Comparison of ENCODE assay signal across 11 cellular contexts in the genomic region with DNA sequence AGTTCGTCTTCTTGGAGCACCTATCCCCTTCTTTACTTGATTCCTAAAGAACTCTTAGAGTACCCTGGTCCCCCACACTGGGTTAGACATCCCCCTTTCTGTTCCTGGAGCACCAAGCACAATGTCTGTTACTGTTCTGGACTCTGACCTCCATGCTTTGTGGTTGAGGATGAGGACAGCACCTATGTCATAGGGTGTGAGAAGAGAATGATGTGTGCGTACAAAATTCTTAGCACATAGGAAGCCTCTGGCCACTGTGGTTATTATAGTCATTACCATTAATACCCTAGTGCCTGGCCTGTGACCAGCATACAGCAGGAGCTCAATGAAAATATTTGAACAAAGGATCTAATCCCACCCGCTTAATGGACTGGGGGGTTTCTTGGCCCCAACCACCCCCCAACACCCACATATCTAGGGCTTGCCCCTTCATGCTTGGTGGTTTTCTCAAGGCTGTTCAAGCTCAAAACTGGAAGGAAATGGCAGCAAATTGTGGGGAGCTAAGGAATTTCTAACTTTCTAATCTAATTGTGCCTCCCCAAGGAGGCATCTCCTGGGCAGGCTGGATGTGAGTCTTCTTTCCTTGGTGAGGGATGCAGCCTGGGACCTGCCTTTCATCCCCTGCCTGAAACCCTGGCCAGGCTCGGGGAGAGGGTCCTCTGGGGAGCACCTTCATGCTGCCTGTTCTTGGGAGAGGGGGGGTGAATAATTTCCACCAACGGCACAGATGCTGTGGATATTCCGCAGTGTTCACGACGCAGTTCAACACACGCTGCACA. TPM values are rescaled to one million over a fixed set of nuclear protein-coding genes. Genes with fewer than 3 reads are reported as not detected.
DNase-seq lines count a peak whose midpoint lies in the region; ATAC-seq, FAIRE-seq and TF ChIP-seq lines count a peak whose summit lies in the region.
"Had no signal": no experiment of that assay in that cellular context is flagged by ENCODE, and none has a peak within 500 bp of the region (broad histone marks: within the 10 kb centered on the region; RNA-seq: fewer than 3 reads in every experiment).

No MANE protein-coding gene starts in this region.

- H3K27me3 Mint-ChIP-seq in stimulated activated naive CD8-positive, alpha-beta T cell treated with anti-CD3 and anti-CD28 coated beads, Interleukin-15, Interleukin-2, amounts not matched to agents 100 ng/mL and 50 ng/mL, for 24 hours: peaks cover 11% of the 10 kb centered on the region
- H3K27me3 Mint-ChIP-seq in naive thymus-derived CD4-positive, alpha-beta T cell: peaks cover 0 to 53% (median 0%) of the 10 kb centered on the region in 5 donors

- H3K27ac Mint-ChIP-seq in stimulated activated naive CD8-positive, alpha-beta T cell treated with anti-CD3 and anti-CD28 coated beads, Interleukin-15, Interleukin-2, amounts not matched to agents 100 ng/mL and 50 ng/mL, for 24 hours: no peak overlapping the region
- peak overlapping the region; percentile 78 to 97 (median 94) for H3K27ac Mint-ChIP-seq in naive thymus-derived CD4-positive, alpha-beta T cell

- intact Hi-C loops in GM12878 (cut with micrococcal nuclease; ENCODE audit: unreplicated experiment): no loop called here
- intact Hi-C loops in naive thymus-derived CD4-positive, alpha-beta T cell (cut with micrococcal nuclease): loop anchor here (10.0 kb wide), 2 partner anchors 348 to 638 kb away; a partner anchor contains a TSS

- TF ChIP-seq POLR2A in GM12878 (IDR thresholded peaks at IDR 0.05; ENCODE audit: low read depth, low read length): no peak

- H4K20me1 ChIP-seq in GM12878 (ENCODE audit: control insufficient read depth, insufficient read depth): no peaks in the 10 kb centered on the region

- SMC1A ChIA-PET in GM12878 (lab: Charles Lee; ENCODE audit: uncharacterized antibody, unreplicated experiment): interaction anchor here (0.5 to 3.6 kb wide), 7 partner anchors 13 to 1209 kb away, joined by 3 to 38 read pairs (median 3); no protein-coding TSS in a partner anchor

- peaks cover 10% of the 10 kb centered on the region for H3K4me1 ChIP-seq in GM12878 (ENCODE audit: control insufficient read depth, insufficient read depth, low read length)
- peaks cover 21 to 31% of the 10 kb centered on the region in 2 donors for H3K4me1 ChIP-seq in naive thymus-derived CD4-positive, alpha-beta T cell (ENCODE audit: control insufficient read depth in 2 of 2, insufficient read depth in 2 of 2, low read length in 2 of 2)

- CTCF ChIA-PET in GM12878 (lab: Yijun Ruan, JAX): interaction anchor here (0.6 to 1.9 kb wide), 8 partner anchors 11 to 408 kb away, joined by 3 to 10 read pairs (median 4); no protein-coding TSS in a partner anchor
- CTCF ChIA-PET in naive thymus-derived CD4-positive, alpha-beta T cell (lab: Charles Lee): no interaction called here

- no peak overlapping the region for H3K4me3 ChIP-seq in GM12878
- H3K4me3 ChIP-seq in naive thymus-derived CD4-positive, alpha-beta T cell (ENCODE audit: low read length): no peak overlapping the region

- no peak for FAIRE-seq in GM12878 (lab: Jason Lieb, UNC)
- FAIRE-seq: D721Med had no signal

- RAD21 ChIA-PET in GM12878 (lab: Charles Lee; ENCODE audit: unreplicated experiment): interaction anchor here (0.5 to 1.9 kb wide), 7 partner anchors 8 to 272 kb away, joined by 3 to 14 read pairs (median 4); no protein-coding TSS in a partner anchor

- peak; percentile 50 to 62; a peak in 2 of 4 replicates for TF ChIP-seq EP300 in GM12878 (IDR thresholded peaks at IDR 0.05; ENCODE audit: borderline replicate concordance in 1 of 2, control insufficient read depth in 1 of 2, low read depth in 2 of 2, low read length in 2 of 2)

- in situ Hi-C loops in GM12878 (cut with MboI): no loop called here

- TF ChIP-seq CTCF in GM12878 (IDR thresholded peaks at IDR 0.05 in 2 of 3, conservative IDR thresholded peaks at IDR 0.05 in 1 of 3; ENCODE audit: control insufficient read depth in 2 of 3, extremely low read depth in 1 of 3, insufficient read depth in 1 of 3, low read depth in 3 of 3, low read length in 3 of 3): no peak

- no peak for TF ChIP-seq RAD21 in GM12878 (IDR thresholded peaks at IDR 0.05; ENCODE audit: insufficient read depth, low read depth, low read length)

- H3K36me3 ChIP-seq in GM12878 (ENCODE audit: control insufficient read depth in 2 of 2, insufficient read depth in 2 of 2, low read length in 1 of 2): no peaks in the 10 kb centered on the region
- no peaks in the 10 kb centered on the region for H3K36me3 ChIP-seq in naive thymus-derived CD4-positive, alpha-beta T cell (ENCODE audit: control insufficient read depth in 2 of 3, insufficient read depth in 3 of 3, low read length in 3 of 3)

- H3K4me3 Mint-ChIP-seq in stimulated activated naive CD8-positive, alpha-beta T cell treated with anti-CD3 and anti-CD28 coated beads, Interleukin-15, Interleukin-2, amounts not matched to agents 100 ng/mL and 50 ng/mL, for 24 hours: peak overlapping the region; percentile 66
- H3K4me3 Mint-ChIP-seq in naive thymus-derived CD4-positive, alpha-beta T cell: peak overlapping the region; percentile 70 to 91 (median 84)

- no peak overlapping the region for H3K9ac ChIP-seq in GM12878 (ENCODE audit: control insufficient read depth, insufficient read depth, low read length)

- 78% methylated on average over 9 of the region's 9 CpGs for WGBS in GM12878 (ENCODE audit: insufficient coverage, insufficient replicate concordance, low lambda C conversion rate, missing lambda C conversion rate)

- H3K36me3 Mint-ChIP-seq in stimulated activated naive CD8-positive, alpha-beta T cell treated with anti-CD3 and anti-CD28 coated beads, Interleukin-15, Interleukin-2, amounts not matched to agents 100 ng/mL and 50 ng/mL, for 24 hours (ENCODE audit: low read depth): peaks cover 3% of the 10 kb centered on the region
- H3K36me3 Mint-ChIP-seq in naive thymus-derived CD4-positive, alpha-beta T cell: peaks cover 0 to 4% (median 0%) of the 10 kb centered on the region in 5 donors

- no peaks in the 10 kb centered on the region for H3K9me3 ChIP-seq in GM12878 (replicated peaks; ENCODE audit: control insufficient read depth, insufficient read depth, low read length)
- H3K9me3 ChIP-seq in naive thymus-derived CD4-positive, alpha-beta T cell (ENCODE audit: control insufficient read depth in 2 of 3, low read length in 3 of 3): no peaks in the 10 kb centered on the region

- H3K9me3 Mint-ChIP-seq in stimulated activated naive CD8-positive, alpha-beta T cell treated with anti-CD3 and anti-CD28 coated beads, Interleukin-15, Interleukin-2, amounts not matched to agents 100 ng/mL and 50 ng/mL, for 24 hours: no peaks in the 10 kb centered on the region
- H3K9me3 Mint-ChIP-seq in naive thymus-derived CD4-positive, alpha-beta T cell: peaks cover 0 to 2% (median 0%) of the 10 kb centered on the region in 11 donors

- ATAC-seq in stimulated activated naive CD8-positive, alpha-beta T cell treated with anti-CD3 and anti-CD28 coated beads, Interleukin-15, Interleukin-2, amounts not matched to agents 100 U/mL and 50 U/mL, for 24 hours: no peak
- peak; percentile 47 for ATAC-seq in GM12878
- no peak for ATAC-seq in naive thymus-derived CD4-positive, alpha-beta T cell
- ATAC-seq in GM19351 (IDR thresholded peaks at IDR 0.05; ENCODE audit: unreplicated experiment): no peak
- no peak for ATAC-seq in GM18517 (IDR thresholded peaks at IDR 0.05; ENCODE audit: unreplicated experiment)
- ATAC-seq: esophagus mucosa had no signal

- H3K4me2 ChIP-seq in GM12878 (ENCODE audit: control insufficient read depth, insufficient read depth): no peak overlapping the region

- no peak overlapping the region for H2AFZ ChIP-seq in GM12878 (ENCODE audit: control insufficient read depth, low read depth, low read length)

- DNase-seq in stimulated activated naive CD8-positive, alpha-beta T cell treated with anti-CD3 and anti-CD28 coated beads, Interleukin-15, Interleukin-2, amounts not matched to agents 100 U/mL and 50 U/mL, for 24 hours: no peak
- no peak for DNase-seq in GM12878 (ENCODE audit: low read depth, low spot score)
- no peak for DNase-seq in naive thymus-derived CD4-positive, alpha-beta T cell
- no peak for DNase-seq in middle frontal gyrus (ENCODE audit: extremely low spot score, low spot score)
- DNase-seq in NCI-H2196 treated with DMSO at 0.1 percent for 48 hours (lab: John Stamatoyannopoulos, UW; ENCODE audit: unreplicated experiment): no peak
- DNase-seq: HCEC 1CT had no signal

- POLR2A ChIA-PET in GM12878 (lab: Charles Lee): interaction anchor here (1.1 to 1.5 kb wide), 4 partner anchors 9 to 67 kb away, joined by 3 to 16 read pairs (median 3); no protein-coding TSS in a partner anchor
- POLR2A ChIA-PET in naive thymus-derived CD4-positive, alpha-beta T cell (lab: Charles Lee): interaction anchor here (0.9 to 1.3 kb wide), 3 partner anchors 10 to 27 kb away, joined by 3 to 5 read pairs (median 3); no protein-coding TSS in a partner anchor

- H3K27me3 ChIP-seq in GM12878 (replicated peaks in 1 of 2; ENCODE audit: control insufficient read depth in 2 of 2, insufficient read depth in 2 of 2, low read length in 1 of 2): peaks cover 0 to 2% of the 10 kb centered on the region in 2 experiments; a peak in 1 of 4 replicates
- H3K27me3 ChIP-seq in naive thymus-derived CD4-positive, alpha-beta T cell (ENCODE audit: control insufficient read depth in 2 of 2, insufficient read depth in 2 of 2, low read length in 2 of 2): peaks cover 0 to 2% of the 10 kb centered on the region in 2 donors

- H3K27ac ChIP-seq in GM12878 (ENCODE audit: control insufficient read depth, insufficient read depth): no peak overlapping the region
- H3K27ac ChIP-seq in naive thymus-derived CD4-positive, alpha-beta T cell (ENCODE audit: low read depth, low read length): peak overlapping the region; percentile 68

- H3K4me1 Mint-ChIP-seq in stimulated activated naive CD8-positive, alpha-beta T cell treated with anti-CD3 and anti-CD28 coated beads, Interleukin-15, Interleukin-2, amounts not matched to agents 100 ng/mL and 50 ng/mL, for 24 hours (ENCODE audit: low read depth): peaks cover 33% of the 10 kb centered on the region
- H3K4me1 Mint-ChIP-seq in naive thymus-derived CD4-positive, alpha-beta T cell: peaks cover 17 to 43% (median 36%) of the 10 kb centered on the region in 7 donors

- peaks cover 30% of the 10 kb centered on the region for H3K79me2 ChIP-seq in GM12878 (ENCODE audit: control insufficient read depth, insufficient read depth, low read length)

- no TSS peak for BruUV-seq in GM12878 (replicated peaks; lab: Mats Ljungman, UMichigan)

RNA-seq across cellular contexts. Expression of a gene that starts 1.5 kb away (rescaled TPM):
- total RNA-seq in GM12878 (2013; cell fraction: nucleolus; rRNA removed): 68.0 and 69.9 TPM in 2 replicates
- total RNA-seq in GM12878 (2014; rRNA removed) (4.6 and 5.1 TPM in 2 replicates), GM12878 (2014; rRNA removed; fragmentation: Illumina TruSeq; extraction: Trizol) (5.4 and 6.3 TPM in 2 replicates), GM12878 (2021) (41.7 and 43.2 TPM in 2 replicates)
- 8.0 TPM for polyA plus RNA-seq in GM12878 (2011; ENCODE audit: low read depth)
- polyA plus RNA-seq in GM12878 (2011; rRNA removed) (2.1 and 3.8 TPM in 2 replicates), GM12878 (2014; fragmentation: Illumina TruSeq; extraction: Trizol) (13.6 and 16.8 TPM in 2 replicates), GM12878 (2014; fragmentation: Nextera tagmentation; extraction: Ambion mirVana) (1 to 10 TPM; 1.4 to 1.7 TPM), GM12878 (2014; rRNA removed) (11.3 and 12.8 TPM in 2 replicates), GM12878 (2016; fragmentation: Nextera tagmentation; extraction: Ambion mirVana) (1 to 10 TPM; 1.2 to 1.5 TPM)
- 7.6 and 13.2 TPM in 2 replicates for polyA plus RNA-seq in GM12878 (2011; cell fraction: cytosol; rRNA removed)
- 20.8 and 26.8 TPM in 2 replicates for polyA plus RNA-seq in GM12878 (2011; cell fraction: nucleus; rRNA removed)
- polyA plus RNA-seq in GM12878 (2012): 18.2 and 19.7 TPM in 2 replicates
- polyA minus RNA-seq in GM12878 (2011; rRNA and poly(A)+ RNA removed): 13.8 and 19.1 TPM in 2 replicates
- 15.9 and 18.3 TPM in 2 replicates for polyA minus RNA-seq in GM12878 (2011; cell fraction: cytosol; rRNA and poly(A)+ RNA removed)
- polyA minus RNA-seq in GM12878 (2011; cell fraction: nucleus; rRNA and poly(A)+ RNA removed): 13.7 and 25.9 TPM in 2 replicates
- 10 to 100 TPM; 28.9 to 75.4 (median 38.2) TPM for total RNA-seq in naive thymus-derived CD4-positive, alpha-beta T cell
- polyA plus RNA-seq in naive thymus-derived CD4-positive, alpha-beta T cell: under 1 TPM; 0.66 to 0.92 TPM
